ENCODE assay signal across 16 cellular contexts in the genomic region with DNA sequence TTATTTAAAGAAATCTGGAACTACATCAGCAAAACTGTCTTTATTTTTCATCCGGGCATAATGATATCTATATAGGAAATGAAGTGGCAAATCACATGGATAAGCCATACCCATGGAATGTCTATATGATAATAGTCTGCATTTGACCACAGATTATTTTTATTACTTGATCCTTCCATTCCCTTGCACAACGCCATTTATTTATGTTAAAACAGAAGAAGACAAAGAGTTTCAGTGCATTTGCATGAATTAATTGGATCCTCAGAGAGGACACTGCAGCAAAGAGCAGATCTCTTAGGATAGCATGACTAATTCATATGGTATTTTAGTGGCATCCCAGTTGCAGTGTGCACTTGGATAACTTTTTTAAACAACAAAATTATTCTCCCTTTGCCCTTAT.
DNase-seq lines count a peak whose midpoint lies in the region; ATAC-seq and TF ChIP-seq lines count a peak whose summit lies in the region.
"Had no signal": no experiment of that assay in that cellular context is flagged by ENCODE, and none has a peak within 500 bp of the region (broad histone marks: within the 10 kb centered on the region; RNA-seq: fewer than 3 reads in every experiment).

No MANE protein-coding gene starts in this region.

- peaks cover 0 to 27% of the 10 kb centered on the region in 2 experiments; a peak in 3 of 4 replicates for H3K4me1 ChIP-seq in SK-N-SH (ENCODE audit: control insufficient read depth in 1 of 2, insufficient read depth in 2 of 2, low read depth in 1 of 2, low read length in 1 of 2)
- H3K4me1 ChIP-seq: pancreas had no signal

- no peaks in the 10 kb centered on the region for H3K27me3 ChIP-seq in SK-N-SH (ENCODE audit: insufficient read depth)
- H3K27me3 ChIP-seq: pancreas, transverse colon had no signal

- TF ChIP-seq EP300 in SK-N-SH (IDR thresholded peaks at IDR 0.05; ENCODE audit: borderline replicate concordance in 1 of 2, low read depth in 1 of 2, low read length in 1 of 2) = peak in 1 of 2 experiments; percentile 54; a peak in 1 of 4 replicates

- H3K4me3 Mint-ChIP-seq in activated T-cell treated with anti-CD3 and anti-CD28 coated beads, Interleukin-2, amount 50 U/mL, for 72 hours = no peak overlapping the region

- H3K4me3 ChIP-seq in SK-N-SH (ENCODE audit: low read depth in 2 of 2, low read length in 1 of 2) (no peak overlapping the region), fibroblast of the aortic adventitia (ENCODE audit: low read depth, low read length) (no peak overlapping the region)
- H3K4me3 ChIP-seq: lung, pancreas, transverse colon had no signal

- peaks cover 17% of the 10 kb centered on the region for H3K4me1 Mint-ChIP-seq in activated T-cell treated with anti-CD3 and anti-CD28 coated beads, Interleukin-2, amount 50 U/mL, for 72 hours (ENCODE audit: low read depth)

- H3K36me3 ChIP-seq in SK-N-SH (replicated peaks in 1 of 2; ENCODE audit: control insufficient read depth in 1 of 2, insufficient read depth in 2 of 2, low read length in 1 of 2) = no peaks in the 10 kb centered on the region
- H3K36me3 ChIP-seq: pancreas, transverse colon had no signal

- CTCF ChIA-PET in SK-N-SH (lab: Yijun Ruan, JAX) = interaction anchor here (1.0 to 1.6 kb wide), 2 partner anchors 10 kb away, joined by 4 to 5 read pairs; no protein-coding TSS in a partner anchor

- H3K4me2 ChIP-seq in SK-N-SH = peak overlapping the region; percentile 10; the same call in 1 of the 2 replicates

- TF ChIP-seq RAD21 in SK-N-SH (IDR thresholded peaks at IDR 0.05; ENCODE audit: low read length) = no peak

- H3K79me2 ChIP-seq in SK-N-SH (ENCODE audit: insufficient read depth) = no peaks in the 10 kb centered on the region

- no peak for DNase-seq in activated T-cell treated with anti-CD3 and anti-CD28 coated beads, Interleukin-2, amount 50 U/mL, for 72 hours
- no peak for DNase-seq in activated T-cell treated with anti-CD3 and anti-CD28 coated beads, Interleukin-2, amount 50 U/mL, for 1 hour
- no peak for DNase-seq in SK-N-SH
- peak; percentile 67 for DNase-seq in fibroblast of the aortic adventitia (ENCODE audit: low read depth)
- DNase-seq in stromal cell of bone marrow (ENCODE audit: low read depth) = peak; percentile 6
- DNase-seq in Ammon's horn (ENCODE audit: low spot score) = no peak
- no peak for DNase-seq in LoVo (ENCODE audit: low spot score)
- DNase-seq: activated CD4-positive, CD25-positive, alpha-beta regulatory T cell treated with anti-CD3 and anti-CD28 coated beads, Interleukin-2, amount 50 U/mL, for 72 hours; anterior cingulate cortex; DMS79; Karpas-422; NCI-H2107; pancreas; transverse colon had no signal

- H3K27ac ChIP-seq in SK-N-SH (ENCODE audit: low read depth in 2 of 2, low read length in 1 of 2) = peak overlapping the region; percentile 47 to 73; a peak in 3 of 4 replicates
- H3K27ac ChIP-seq: pancreas, transverse colon had no signal

- 29% methylated on average over 2 of the region's 2 CpGs for WGBS in SK-N-SH (ENCODE audit: low lambda C conversion rate)

- H3K9ac ChIP-seq in SK-N-SH = no peak overlapping the region

- no peaks in the 10 kb centered on the region for H3K9me3 ChIP-seq in SK-N-SH
- H3K9me3 ChIP-seq: pancreas, transverse colon had no signal

- no peaks in the 10 kb centered on the region for H3K9me2 ChIP-seq in SK-N-SH

- peak overlapping the region; percentile 1; the same call in 1 of the 2 replicates for H2AFZ ChIP-seq in SK-N-SH (ENCODE audit: low read depth)

- peaks cover 0 to 3% of the 10 kb centered on the region in 2 donors for H3K9me3 Mint-ChIP-seq in activated T-cell treated with anti-CD3 and anti-CD28 coated beads, Interleukin-2, amount 50 U/mL, for 72 hours

- POLR2A ChIA-PET in SK-N-SH (lab: Yijun Ruan, JAX) = no interaction called here

- no peaks in the 10 kb centered on the region for H3K27me3 Mint-ChIP-seq in activated T-cell treated with anti-CD3 and anti-CD28 coated beads, Interleukin-2, amount 50 U/mL, for 72 hours (ENCODE audit: low read depth)

- peaks cover 24% of the 10 kb centered on the region for H3F3A ChIP-seq in SK-N-SH (replicated peaks; ENCODE audit: insufficient read depth)

- ATAC-seq in activated T-cell treated with anti-CD3 and anti-CD28 coated beads, Interleukin-2, amount 50 U/mL, for 72 hours (replicated peaks in 1 of 2) = no peak
- ATAC-seq in HG03571 (IDR thresholded peaks at IDR 0.05; ENCODE audit: unreplicated experiment) = no peak
- ATAC-seq: pancreas had no signal

- H3K36me3 Mint-ChIP-seq in activated T-cell treated with anti-CD3 and anti-CD28 coated beads, Interleukin-2, amount 50 U/mL, for 72 hours (ENCODE audit: insufficient read depth in 2 of 2) = no peaks in the 10 kb centered on the region

- TF ChIP-seq CTCF in SK-N-SH (IDR thresholded peaks at IDR 0.05) (no peak), fibroblast of the aortic adventitia (IDR thresholded peaks at IDR 0.05; ENCODE audit: insufficient read depth, low read length) (no peak)

- H3K27ac Mint-ChIP-seq in activated T-cell treated with anti-CD3 and anti-CD28 coated beads, Interleukin-2, amount 50 U/mL, for 72 hours = peak overlapping the region; percentile 94

- no peaks in the 10 kb centered on the region for H4K20me1 ChIP-seq in SK-N-SH (ENCODE audit: insufficient read depth)

TF ChIP-seq in SK-N-SH, 30 proteins besides CTCF, POLR2A, EP300 and RAD21:
- TF ChIP-seq TAF1 (IDR thresholded peaks at IDR 0.05; ENCODE audit: borderline replicate concordance, low read depth, low read length) (no peak), JUND (IDR thresholded peaks at IDR 0.05) (peak; percentile 82), FOSL2 (IDR thresholded peaks at IDR 0.05; ENCODE audit: borderline replicate concordance, low read depth) (peak; percentile 67; the same call in 1 of the 2 replicates), TCF12 (IDR thresholded peaks at IDR 0.05) (peak; percentile 10; the same call in 1 of the 2 replicates)

Comparison
In these comparisons a context has a peak if more than half of its experiments do, and no peak if none do; other contexts are left out.
1. DNase-seq: peak in fibroblast of the aortic adventitia (single experiment) and stromal cell of bone marrow (single experiment); none in activated T-cell treated with anti-CD3 and anti-CD28 coated beads, Interleukin-2, amount 50 U/mL, for 72 hours (0 of 2), activated T-cell treated with anti-CD3 and anti-CD28 coated beads, Interleukin-2, amount 50 U/mL, for 1 hour (single experiment), SK-N-SH (single experiment), Ammon's horn (single experiment) and LoVo (single experiment).